Comparison of ENCODE assay signal across 1 cellular context in genomic region chr15:70763120-70763949, GRCh38.
TF ChIP-seq lines count a peak whose summit lies in the region.

A gene with protein sequence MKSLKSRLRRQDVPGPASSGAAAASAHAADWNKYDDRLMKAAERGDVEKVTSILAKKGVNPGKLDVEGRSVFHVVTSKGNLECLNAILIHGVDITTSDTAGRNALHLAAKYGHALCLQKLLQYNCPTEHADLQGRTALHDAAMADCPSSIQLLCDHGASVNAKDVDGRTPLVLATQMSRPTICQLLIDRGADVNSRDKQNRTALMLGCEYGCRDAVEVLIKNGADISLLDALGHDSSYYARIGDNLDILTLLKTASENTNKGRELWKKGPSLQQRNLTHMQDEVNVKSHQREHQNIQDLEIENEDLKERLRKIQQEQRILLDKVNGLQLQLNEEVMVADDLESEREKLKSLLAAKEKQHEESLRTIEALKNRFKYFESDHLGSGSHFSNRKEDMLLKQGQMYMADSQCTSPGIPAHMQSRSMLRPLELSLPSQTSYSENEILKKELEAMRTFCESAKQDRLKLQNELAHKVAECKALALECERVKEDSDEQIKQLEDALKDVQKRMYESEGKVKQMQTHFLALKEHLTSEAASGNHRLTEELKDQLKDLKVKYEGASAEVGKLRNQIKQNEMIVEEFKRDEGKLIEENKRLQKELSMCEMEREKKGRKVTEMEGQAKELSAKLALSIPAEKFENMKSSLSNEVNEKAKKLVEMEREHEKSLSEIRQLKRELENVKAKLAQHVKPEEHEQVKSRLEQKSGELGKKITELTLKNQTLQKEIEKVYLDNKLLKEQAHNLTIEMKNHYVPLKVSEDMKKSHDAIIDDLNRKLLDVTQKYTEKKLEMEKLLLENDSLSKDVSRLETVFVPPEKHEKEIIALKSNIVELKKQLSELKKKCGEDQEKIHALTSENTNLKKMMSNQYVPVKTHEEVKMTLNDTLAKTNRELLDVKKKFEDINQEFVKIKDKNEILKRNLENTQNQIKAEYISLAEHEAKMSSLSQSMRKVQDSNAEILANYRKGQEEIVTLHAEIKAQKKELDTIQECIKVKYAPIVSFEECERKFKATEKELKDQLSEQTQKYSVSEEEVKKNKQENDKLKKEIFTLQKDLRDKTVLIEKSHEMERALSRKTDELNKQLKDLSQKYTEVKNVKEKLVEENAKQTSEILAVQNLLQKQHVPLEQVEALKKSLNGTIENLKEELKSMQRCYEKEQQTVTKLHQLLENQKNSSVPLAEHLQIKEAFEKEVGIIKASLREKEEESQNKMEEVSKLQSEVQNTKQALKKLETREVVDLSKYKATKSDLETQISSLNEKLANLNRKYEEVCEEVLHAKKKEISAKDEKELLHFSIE (N-terminal part only) (minus strand): TSS chr15:70763558. CDS start chr15:70763407, 151 bp downstream.

TF ChIP-seq in HEK293, 187 proteins besides CTCF, POLR2A, EP300 and RAD21 (continued from another document and continues in another):
- TF ChIP-seq, protein P1, sequence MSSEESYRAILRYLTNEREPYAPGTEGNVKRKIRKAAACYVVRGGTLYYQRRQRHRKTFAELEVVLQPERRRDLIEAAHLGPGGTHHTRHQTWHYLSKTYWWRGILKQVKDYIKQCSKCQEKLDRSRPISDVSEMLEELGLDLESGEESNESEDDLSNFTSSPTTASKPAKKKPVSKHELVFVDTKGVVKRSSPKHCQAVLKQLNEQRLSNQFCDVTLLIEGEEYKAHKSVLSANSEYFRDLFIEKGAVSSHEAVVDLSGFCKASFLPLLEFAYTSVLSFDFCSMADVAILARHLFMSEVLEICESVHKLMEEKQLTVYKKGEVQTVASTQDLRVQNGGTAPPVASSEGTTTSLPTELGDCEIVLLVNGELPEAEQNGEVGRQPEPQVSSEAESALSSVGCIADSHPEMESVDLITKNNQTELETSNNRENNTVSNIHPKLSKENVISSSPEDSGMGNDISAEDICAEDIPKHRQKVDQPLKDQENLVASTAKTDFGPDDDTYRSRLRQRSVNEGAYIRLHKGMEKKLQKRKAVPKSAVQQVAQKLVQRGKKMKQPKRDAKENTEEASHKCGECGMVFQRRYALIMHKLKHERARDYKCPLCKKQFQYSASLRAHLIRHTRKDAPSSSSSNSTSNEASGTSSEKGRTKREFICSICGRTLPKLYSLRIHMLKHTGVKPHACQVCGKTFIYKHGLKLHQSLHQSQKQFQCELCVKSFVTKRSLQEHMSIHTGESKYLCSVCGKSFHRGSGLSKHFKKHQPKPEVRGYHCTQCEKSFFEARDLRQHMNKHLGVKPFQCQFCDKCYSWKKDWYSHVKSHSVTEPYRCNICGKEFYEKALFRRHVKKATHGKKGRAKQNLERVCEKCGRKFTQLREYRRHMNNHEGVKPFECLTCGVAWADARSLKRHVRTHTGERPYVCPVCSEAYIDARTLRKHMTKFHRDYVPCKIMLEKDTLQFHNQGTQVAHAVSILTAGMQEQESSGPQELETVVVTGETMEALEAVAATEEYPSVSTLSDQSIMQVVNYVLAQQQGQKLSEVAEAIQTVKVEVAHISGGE (tag by site-specific recombination; conservative IDR thresholded peaks at IDR 0.05; ENCODE audit: low read depth): peak; percentile 65
- peak; percentile 26; the same call in 1 of the 2 replicates for TF ChIP-seq ZNF843 (tag by site-specific recombination; IDR thresholded peaks at IDR 0.05)
- TF ChIP-seq ZNF221 (tag by site-specific recombination; IDR thresholded peaks at IDR 0.05; ENCODE audit: borderline replicate concordance): no peak; the same call in 1 of the 2 replicates
- TF ChIP-seq ZNF112 (tag by site-specific recombination; IDR thresholded peaks at IDR 0.05): no peak
- TF ChIP-seq ZNF610 (tag by site-specific recombination; IDR thresholded peaks at IDR 0.05; ENCODE audit: borderline replicate concordance): no peak
- 0 out of 2 replicates have a peak, but pooled peaks have one; percentile 20 for TF ChIP-seq OVOL3 (tag by site-specific recombination; IDR thresholded peaks at IDR 0.05)
- TF ChIP-seq ZNF146 (tag by site-specific recombination; IDR thresholded peaks at IDR 0.05): no peak
- TF ChIP-seq ZNF239 (tag by site-specific recombination; IDR thresholded peaks at IDR 0.05): no peak
- 0 out of 2 replicates have a peak, but pooled peaks have one; percentile 6 for TF ChIP-seq ZNF623 (tag by site-specific recombination; IDR thresholded peaks at IDR 0.05)
- TF ChIP-seq, protein P2, sequence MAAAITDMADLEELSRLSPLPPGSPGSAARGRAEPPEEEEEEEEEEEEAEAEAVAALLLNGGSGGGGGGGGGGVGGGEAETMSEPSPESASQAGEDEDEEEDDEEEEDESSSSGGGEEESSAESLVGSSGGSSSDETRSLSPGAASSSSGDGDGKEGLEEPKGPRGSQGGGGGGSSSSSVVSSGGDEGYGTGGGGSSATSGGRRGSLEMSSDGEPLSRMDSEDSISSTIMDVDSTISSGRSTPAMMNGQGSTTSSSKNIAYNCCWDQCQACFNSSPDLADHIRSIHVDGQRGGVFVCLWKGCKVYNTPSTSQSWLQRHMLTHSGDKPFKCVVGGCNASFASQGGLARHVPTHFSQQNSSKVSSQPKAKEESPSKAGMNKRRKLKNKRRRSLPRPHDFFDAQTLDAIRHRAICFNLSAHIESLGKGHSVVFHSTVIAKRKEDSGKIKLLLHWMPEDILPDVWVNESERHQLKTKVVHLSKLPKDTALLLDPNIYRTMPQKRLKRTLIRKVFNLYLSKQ (tag by site-specific recombination; IDR thresholded peaks at IDR 0.05; ENCODE audit: borderline replicate concordance): no peak
- TF ChIP-seq ZNF132 (tag by site-specific recombination; IDR thresholded peaks at IDR 0.05; ENCODE audit: borderline replicate concordance): no peak
- no peak for TF ChIP-seq ZNF776 (tag by site-specific recombination; IDR thresholded peaks at IDR 0.05; ENCODE audit: borderline replicate concordance)
- no peak for TF ChIP-seq PRDM4 (tag by site-specific recombination; IDR thresholded peaks at IDR 0.05)
- no peak for TF ChIP-seq ZNF324 (tag by site-specific recombination; IDR thresholded peaks at IDR 0.05)
- 0 out of 2 replicates have a peak, but pooled peaks have one; percentile 38 for TF ChIP-seq ZFP37 (tag by site-specific recombination; IDR thresholded peaks at IDR 0.05)
- TF ChIP-seq KLF16 (tag by site-specific recombination; IDR thresholded peaks at IDR 0.05): peak; percentile 90
- peak; percentile 63 for TF ChIP-seq ZBTB44 (tag by site-specific recombination; IDR thresholded peaks at IDR 0.05)
- no peak for TF ChIP-seq ZNF585B (tag by site-specific recombination; IDR thresholded peaks at IDR 0.05)
- TF ChIP-seq, protein P3, sequence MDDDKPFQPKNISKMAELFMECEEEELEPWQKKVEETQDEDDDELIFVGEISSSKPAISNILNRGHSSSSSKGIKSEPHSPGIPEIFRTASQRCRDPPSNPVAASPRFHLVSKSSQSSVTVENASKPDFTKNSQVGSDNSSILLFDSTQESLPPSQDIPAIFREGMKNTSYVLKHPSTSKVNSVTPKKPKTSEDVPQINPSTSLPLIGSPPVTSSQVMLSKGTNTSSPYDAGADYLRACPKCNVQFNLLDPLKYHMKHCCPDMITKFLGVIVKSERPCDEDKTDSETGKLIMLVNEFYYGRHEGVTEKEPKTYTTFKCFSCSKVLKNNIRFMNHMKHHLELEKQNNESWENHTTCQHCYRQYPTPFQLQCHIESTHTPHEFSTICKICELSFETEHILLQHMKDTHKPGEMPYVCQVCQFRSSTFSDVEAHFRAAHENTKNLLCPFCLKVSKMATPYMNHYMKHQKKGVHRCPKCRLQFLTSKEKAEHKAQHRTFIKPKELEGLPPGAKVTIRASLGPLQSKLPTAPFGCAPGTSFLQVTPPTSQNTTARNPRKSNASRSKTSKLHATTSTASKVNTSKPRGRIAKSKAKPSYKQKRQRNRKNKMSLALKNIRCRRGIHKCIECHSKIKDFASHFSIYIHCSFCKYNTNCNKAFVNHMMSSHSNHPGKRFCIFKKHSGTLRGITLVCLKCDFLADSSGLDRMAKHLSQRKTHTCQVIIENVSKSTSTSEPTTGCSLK (tag by site-specific recombination; IDR thresholded peaks at IDR 0.05): no peak
- TF ChIP-seq ZNF184 (tag by site-specific recombination; IDR thresholded peaks at IDR 0.05): peak; percentile 88; the same call in 1 of the 2 replicates
- no peak; the same call in 1 of the 2 replicates for TF ChIP-seq MZF1 (tag by site-specific recombination; IDR thresholded peaks at IDR 0.05; ENCODE audit: borderline replicate concordance)
- TF ChIP-seq, protein P4, sequence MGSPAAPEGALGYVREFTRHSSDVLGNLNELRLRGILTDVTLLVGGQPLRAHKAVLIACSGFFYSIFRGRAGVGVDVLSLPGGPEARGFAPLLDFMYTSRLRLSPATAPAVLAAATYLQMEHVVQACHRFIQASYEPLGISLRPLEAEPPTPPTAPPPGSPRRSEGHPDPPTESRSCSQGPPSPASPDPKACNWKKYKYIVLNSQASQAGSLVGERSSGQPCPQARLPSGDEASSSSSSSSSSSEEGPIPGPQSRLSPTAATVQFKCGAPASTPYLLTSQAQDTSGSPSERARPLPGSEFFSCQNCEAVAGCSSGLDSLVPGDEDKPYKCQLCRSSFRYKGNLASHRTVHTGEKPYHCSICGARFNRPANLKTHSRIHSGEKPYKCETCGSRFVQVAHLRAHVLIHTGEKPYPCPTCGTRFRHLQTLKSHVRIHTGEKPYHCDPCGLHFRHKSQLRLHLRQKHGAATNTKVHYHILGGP (tag by site-specific recombination; IDR thresholded peaks at IDR 0.05): no peak
- no peak; the same call in 1 of the 2 replicates for TF ChIP-seq ZNF549 (tag by site-specific recombination; IDR thresholded peaks at IDR 0.05)
- no peak for TF ChIP-seq RBAK (tag by site-specific recombination; IDR thresholded peaks at IDR 0.05)
- no peak for TF ChIP-seq MYNN (tag by site-specific recombination; IDR thresholded peaks at IDR 0.05; ENCODE audit: borderline replicate concordance)
- TF ChIP-seq HOXC10 (CRISPR knock-in tag; IDR thresholded peaks at IDR 0.05): no peak
- TF ChIP-seq REPIN1 (tag by site-specific recombination; IDR thresholded peaks at IDR 0.05; ENCODE audit: low read depth): no peak
- TF ChIP-seq ZNF501 (tag by site-specific recombination; IDR thresholded peaks at IDR 0.05): no peak; the same call in 1 of the 2 replicates
- TF ChIP-seq ZNF645 (tag by site-specific recombination; IDR thresholded peaks at IDR 0.05): no peak
- peak; percentile 80; the same call in 1 of the 2 replicates for TF ChIP-seq ZXDB (tag by site-specific recombination; IDR thresholded peaks at IDR 0.05)
- TF ChIP-seq, protein P5, sequence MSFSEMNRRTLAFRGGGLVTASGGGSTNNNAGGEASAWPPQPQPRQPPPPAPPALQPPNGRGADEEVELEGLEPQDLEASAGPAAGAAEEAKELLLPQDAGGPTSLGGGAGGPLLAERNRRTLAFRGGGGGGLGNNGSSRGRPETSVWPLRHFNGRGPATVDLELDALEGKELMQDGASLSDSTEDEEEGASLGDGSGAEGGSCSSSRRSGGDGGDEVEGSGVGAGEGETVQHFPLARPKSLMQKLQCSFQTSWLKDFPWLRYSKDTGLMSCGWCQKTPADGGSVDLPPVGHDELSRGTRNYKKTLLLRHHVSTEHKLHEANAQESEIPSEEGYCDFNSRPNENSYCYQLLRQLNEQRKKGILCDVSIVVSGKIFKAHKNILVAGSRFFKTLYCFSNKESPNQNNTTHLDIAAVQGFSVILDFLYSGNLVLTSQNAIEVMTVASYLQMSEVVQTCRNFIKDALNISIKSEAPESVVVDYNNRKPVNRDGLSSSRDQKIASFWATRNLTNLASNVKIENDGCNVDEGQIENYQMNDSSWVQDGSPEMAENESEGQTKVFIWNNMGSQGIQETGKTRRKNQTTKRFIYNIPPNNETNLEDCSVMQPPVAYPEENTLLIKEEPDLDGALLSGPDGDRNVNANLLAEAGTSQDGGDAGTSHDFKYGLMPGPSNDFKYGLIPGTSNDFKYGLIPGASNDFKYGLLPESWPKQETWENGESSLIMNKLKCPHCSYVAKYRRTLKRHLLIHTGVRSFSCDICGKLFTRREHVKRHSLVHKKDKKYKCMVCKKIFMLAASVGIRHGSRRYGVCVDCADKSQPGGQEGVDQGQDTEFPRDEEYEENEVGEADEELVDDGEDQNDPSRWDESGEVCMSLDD (tag by site-specific recombination; IDR thresholded peaks at IDR 0.05): no peak
- no peak for TF ChIP-seq ZNF311 (tag by site-specific recombination; IDR thresholded peaks at IDR 0.05; ENCODE audit: borderline replicate concordance)
- no peak for TF ChIP-seq ZNF211 (tag by site-specific recombination; IDR thresholded peaks at IDR 0.05; ENCODE audit: low read depth)
- peak; percentile 100 for TF ChIP-seq ZBTB8A (tag by site-specific recombination; IDR thresholded peaks at IDR 0.05)
